ENCODE assay signal across 1 cellular context in the genomic region with DNA sequence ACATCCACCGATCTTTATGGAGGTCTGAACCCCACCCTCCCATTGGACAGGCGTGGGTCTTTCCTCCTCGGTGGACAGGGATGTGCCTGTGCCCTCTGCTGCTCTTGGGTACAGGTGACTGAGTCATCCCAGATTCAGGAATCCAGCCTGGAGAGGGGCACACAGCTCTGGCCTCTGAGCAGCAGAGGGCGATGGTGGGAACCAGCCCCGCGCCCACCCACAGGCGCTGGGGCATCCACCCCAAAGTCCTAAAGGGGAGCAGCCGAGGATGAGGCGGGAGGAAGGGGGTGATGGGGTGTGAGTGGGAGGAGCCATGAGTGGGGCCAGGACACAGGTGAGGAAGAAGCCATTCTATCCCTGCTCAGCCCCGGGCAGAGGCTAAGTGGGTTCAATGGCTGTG.
TF ChIP-seq lines count a peak whose summit lies in the region.

No MANE protein-coding gene starts in this region.

TF ChIP-seq in HepG2, 621 proteins besides CTCF, POLR2A, EP300 and RAD21 (continued from another document):
- TF ChIP-seq FOSL2 (CRISPR knock-in tag; IDR thresholded peaks at IDR 0.05): 0 out of 2 replicates have a peak, but pooled peaks have one; percentile 27
